27 cellular contexts compared by ENCODE assay signal in genomic region chr17:79890706-79891105, GRCh38. TPM values are rescaled to one million over a fixed set of nuclear protein-coding genes. Genes with fewer than 3 reads are reported as not detected.
A peak's percentile ranks its signal among the peaks of the same experiment; 100 is the strongest.
DNase-seq lines count a peak whose midpoint lies in the region; ATAC-seq and TF ChIP-seq lines count a peak whose summit lies in the region.
"Had no signal": no experiment of that assay in that cellular context is flagged by ENCODE, and none has a peak within 500 bp of the region (broad histone marks: within the 10 kb centered on the region; RNA-seq: fewer than 3 reads in every experiment).

No MANE protein-coding gene starts in this region.

- no peak overlapping the region for H3K4me3 ChIP-seq in left ventricle myocardium inferior
- H3K4me3 ChIP-seq: HAP-1, suprapubic skin had no signal

- H3K27me3 ChIP-seq in left ventricle myocardium inferior (ENCODE audit: low read depth) = peaks cover 74% of the 10 kb centered on the region

- no peaks in the 10 kb centered on the region for H3K9me3 ChIP-seq in left ventricle myocardium inferior (replicated peaks)
- H3K9me3 ChIP-seq: HAP-1, suprapubic skin had no signal

- no peak for TF ChIP-seq CTCF in left ventricle myocardium inferior (IDR thresholded peaks at IDR 0.05; ENCODE audit: borderline replicate concordance)

- DNase-seq in Right ventricle myocardium inferior (ENCODE audit: missing footprints) (no peak), left ventricle myocardium inferior (no peak), mesenteric fat pad (ENCODE audit: low spot score) (peak; percentile 75), Kasumi-1 (lab: John Stamatoyannopoulos, UW) (no peak), DMS79 treated with DMSO at 0.1 percent for 48 hours (lab: John Stamatoyannopoulos, UW) (no peak), COLO668 (lab: John Stamatoyannopoulos, UW; ENCODE audit: unreplicated experiment) (no peak)
- DNase-seq: activated CD4-positive, alpha-beta T cell treated with anti-CD3 and anti-CD28 coated beads for 48 hours; activated CD8-positive, alpha-beta memory T cell treated with anti-CD3 and anti-CD28 coated beads for 24 hours; activated effector memory CD4-positive, alpha-beta T cell treated with Interleukin-2 at 50 U/mL for 16 hours; activated naive CD8-positive, alpha-beta T cell treated with anti-CD3 and anti-CD28 coated beads for 36 hours; AML-193; effector memory CD8-positive, alpha-beta T cell; islet precursor cell; KG1; midbrain; naive B cell; NCI-H1436; NCI-H2081; NCI-H524 treated with DMSO at 0.1 percent for 48 hours; SHP77 treated with DMSO at 0.1 percent for 48 hours; stimulated activated naive B cell treated with anti-CD40 and anti-IgM and Interleukin-4, amounts not matched to agents 10 μg/mL and 1 μg/mL and 100 μg/mL, for 72 hours; SW 1271 had no signal

- H3K27ac ChIP-seq in left ventricle myocardium inferior (replicated peaks) = no peak overlapping the region
- H3K27ac ChIP-seq: suprapubic skin had no signal

- peak; percentile 59 for ATAC-seq in Right ventricle myocardium inferior
- ATAC-seq in SK-N-SH treated with all-trans-retinoic acid at 6 μM for 48 hours = peak; percentile 33
- ATAC-seq: CD8-positive, alpha-beta T cell; effector memory CD8-positive, alpha-beta T cell; esophagus mucosa; stimulated activated naive B cell treated with anti-CD40 and anti-IgM and Interleukin-4, amounts not matched to agents 10 μg/mL and 1 μg/mL and 100 μg/mL, for 72 hours had no signal

- intact Hi-C loops in Right ventricle myocardium inferior (cut with DNase I) (no loop called here), left ventricle myocardium inferior (cut with micrococcal nuclease) (no loop called here)

- H3K36me3 ChIP-seq in left ventricle myocardium inferior = no peaks in the 10 kb centered on the region
- H3K36me3 ChIP-seq: HAP-1, suprapubic skin had no signal

- H3K4me1 ChIP-seq in left ventricle myocardium inferior = peaks cover 20% of the 10 kb centered on the region
- H3K4me1 ChIP-seq: HAP-1 had no signal

TF ChIP-seq in SK-N-SH treated with all-trans-retinoic acid at 6 μM for 48 hours, 23 proteins besides CTCF, POLR2A, EP300 and RAD21:
- no peak for TF ChIP-seq ZNF8 (CRISPR knock-in tag; IDR thresholded peaks at IDR 0.05)
- TF ChIP-seq CREB5 (CRISPR knock-in tag; IDR thresholded peaks at IDR 0.05; ENCODE audit: low read depth) = no peak
- TF ChIP-seq SNAI2 (CRISPR knock-in tag; IDR thresholded peaks at IDR 0.05) = no peak

RNA-seq across cellular contexts. Expression of gene CBX4, which starts 51.5 kb away (rescaled TPM):
- total RNA-seq in Right ventricle myocardium inferior (23.7 TPM), left ventricle myocardium inferior (28.7 TPM), mesenteric fat pad (16.9 TPM)
